Comparison of ENCODE assay signal across 18 cellular contexts in genomic region chr6:119436583-119436982, GRCh38.
"Had no signal": no experiment of that assay in that cellular context is flagged by ENCODE, and none has a peak within 500 bp of the region (broad histone marks: within the 10 kb centered on the region; RNA-seq: fewer than 3 reads in every experiment).

No MANE protein-coding gene starts in this region.

- ATAC-seq: activated CD4-positive, CD25-positive, alpha-beta regulatory T cell treated with anti-CD3 and anti-CD28 coated beads, Interleukin-2, amount 50 U/mL, for 24 hours; activated CD8-positive, alpha-beta T cell treated with anti-CD3 and anti-CD28 coated beads for 36 hours had no signal

- DNase-seq: activated CD4-positive, alpha-beta T cell treated with anti-CD3 and anti-CD28 coated beads for 4 hours; activated CD8-positive, alpha-beta memory T cell treated with anti-CD3 and anti-CD28 coated beads, Interleukin-2, amount 50 U/mL, for 4 hours; activated CD8-positive, alpha-beta T cell treated with anti-CD3 and anti-CD28 coated beads for 36 hours; activated naive CD4-positive, alpha-beta T cell treated with anti-CD3 and anti-CD28 coated beads, Interleukin-2, amount 50 U/mL, for 16 hours; activated naive CD8-positive, alpha-beta T cell treated with anti-CD3 and anti-CD28 coated beads, Interleukin-2, amount 10 ng/mL, durations not matched to agents 7 days and 5 days; adrenal gland; aorta; caudate nucleus; Kasumi-1; NCI-H146; NCI-H187 treated with DMSO at 0.1 percent for 48 hours; NCI-H2081 treated with DMSO at 0.1 percent for 48 hours; NCI-H510A treated with DMSO at 0.1 percent for 48 hours; NCI-H69; SIG-M5; T-helper 2 cell; T1000 had no signal
